9 cellular contexts compared by ENCODE assay signal in genomic region chr15:56040081-56041035, GRCh38. TPM values are rescaled to one million over a fixed set of nuclear protein-coding genes. Genes with fewer than 3 reads are reported as not detected.
DNase-seq lines count a peak whose midpoint lies in the region; ATAC-seq, FAIRE-seq and TF ChIP-seq lines count a peak whose summit lies in the region.
"Had no signal": no experiment of that assay in that cellular context is flagged by ENCODE, and none has a peak within 500 bp of the region (broad histone marks: within the 10 kb centered on the region; RNA-seq: fewer than 3 reads in every experiment).

No MANE protein-coding gene starts in this region.

- ATAC-seq in thoracic aorta (ENCODE audit: insufficient number of reproducible peaks, low FRiP score, low read depth) (peak; percentile 97), GM21825 (IDR thresholded peaks at IDR 0.05; ENCODE audit: unreplicated experiment) (no peak)

- no peaks in the 10 kb centered on the region for H3K36me3 ChIP-seq in MG63
- H3K36me3 ChIP-seq in thoracic aorta: no peaks in the 10 kb centered on the region

- no peaks in the 10 kb centered on the region for H3K9me3 Mint-ChIP-seq in endothelial cell (ENCODE audit: unreplicated experiment)

- H3K27ac Mint-ChIP-seq in endothelial cell (ENCODE audit: unreplicated experiment): no peak overlapping the region

- peaks cover 10% of the 10 kb centered on the region for H3K4me1 Mint-ChIP-seq in endothelial cell (ENCODE audit: unreplicated experiment)

- TF ChIP-seq CTCF in thoracic aorta (IDR thresholded peaks at IDR 0.05): no peak
- TF ChIP-seq CTCF in endothelial cell (IDR thresholded peaks at IDR 0.05; ENCODE audit: unreplicated experiment): no peak

- FAIRE-seq in islet of Langerhans (lab: Jason Lieb, UNC): peak; percentile 84

- H3K27ac ChIP-seq in thoracic aorta: peak overlapping the region; percentile 66 to 75
- H3K27ac ChIP-seq: KMS-11 had no signal

- DNase-seq in DMS53 (lab: John Stamatoyannopoulos, UW): peak; percentile 94
- DNase-seq in MG63: peak; percentile 88
- DNase-seq in amniotic stem cell (lab: John Stamatoyannopoulos, UW): peak; percentile 90
- peak; percentile 45 for DNase-seq in thoracic aorta (ENCODE audit: low spot score)
- no peak for DNase-seq in endothelial cell (ENCODE audit: low spot score)
- DNase-seq in activated CD8-positive, alpha-beta memory T cell treated with anti-CD3 and anti-CD28 coated beads for 24 hours: no peak

- no peaks in the 10 kb centered on the region; the same call in 1 of the 2 replicates for H3K9me3 ChIP-seq in MG63
- no peaks in the 10 kb centered on the region for H3K9me3 ChIP-seq in thoracic aorta

- no peak overlapping the region for H3K4me3 Mint-ChIP-seq in endothelial cell (ENCODE audit: unreplicated experiment)

- H3K27me3 Mint-ChIP-seq in endothelial cell (ENCODE audit: unreplicated experiment): peaks cover 5% of the 10 kb centered on the region

- H3K4me3 ChIP-seq in MG63 (no peak overlapping the region), thoracic aorta (no peak overlapping the region)

- H3K4me1 ChIP-seq in thoracic aorta (ENCODE audit: control insufficient read depth in 1 of 2, low read depth in 2 of 2): peaks cover 0 to 10% of the 10 kb centered on the region in 2 donors

- no peaks in the 10 kb centered on the region for H3K27me3 ChIP-seq in MG63
- H3K27me3 ChIP-seq in thoracic aorta (replicated peaks; ENCODE audit: insufficient read depth): no peaks in the 10 kb centered on the region

- no peaks in the 10 kb centered on the region for H3K36me3 Mint-ChIP-seq in endothelial cell (ENCODE audit: low read depth, unreplicated experiment)

RNA-seq across cellular contexts. Expression of gene NEDD4, which starts 46.9 kb away (rescaled TPM):
- 9.9 and 78.4 TPM in 2 replicates for total RNA-seq in MG63 (2014; rRNA removed; shearing (Covaris generic); ENCODE audit: low replicate concordance)
- 10 to 100 TPM; 25.3 to 27.4 TPM for total RNA-seq in thoracic aorta
- total RNA-seq in endothelial cell (ENCODE audit: unreplicated experiment): 33.9 TPM

Comparison
In these comparisons a context has a peak if more than half of its experiments do, and no peak if none do; other contexts are left out.
1. DNase-seq: peak in DMS53 (single experiment), MG63 (single experiment), amniotic stem cell (single experiment) and thoracic aorta (single experiment); none in endothelial cell (single experiment) and activated CD8-positive, alpha-beta memory T cell treated with anti-CD3 and anti-CD28 coated beads for 24 hours (single experiment).